In genomic region chr6:13872006-13872405, GRCh38 we compare ENCODE assay signal across 4 cellular contexts. TPM values are rescaled to one million over a fixed set of nuclear protein-coding genes. Genes with fewer than 3 reads are reported as not detected.
"Had no signal": no experiment of that assay in that cellular context is flagged by ENCODE, and none has a peak within 500 bp of the region (broad histone marks: within the 10 kb centered on the region; RNA-seq: fewer than 3 reads in every experiment).

No MANE protein-coding gene starts in this region.

RNA-seq across cellular contexts. Expression of gene RNF182, which starts 52.7 kb away (rescaled TPM):
- total RNA-seq: OCI-LY7, Peyer's patch, Right ventricle myocardium inferior, Right ventricle myocardium superior had no signal
